In genomic region chr7:33076737-33077136, GRCh38 we compare ENCODE assay signal across 21 cellular contexts.
DNase-seq lines count a peak whose midpoint lies in the region; ATAC-seq and TF ChIP-seq lines count a peak whose summit lies in the region.
"Had no signal": no experiment of that assay in that cellular context is flagged by ENCODE, and none has a peak within 500 bp of the region (broad histone marks: within the 10 kb centered on the region; RNA-seq: fewer than 3 reads in every experiment).

No MANE protein-coding gene starts in this region.

- no peak overlapping the region for H3K27ac Mint-ChIP-seq in nephron progenitor cell
- H3K27ac Mint-ChIP-seq: activated CD4-positive, alpha-beta T cell treated with anti-CD3 and anti-CD28 coated beads, Interleukin-2, amount 10 ng/mL, durations not matched to agents 7 days and 5 days; activated naive CD8-positive, alpha-beta T cell; type B pancreatic cell had no signal

- no peaks in the 10 kb centered on the region for H3K27me3 ChIP-seq in BLaER1
- H3K27me3 ChIP-seq: brain microvascular endothelial cell, MG63, pancreas, SJSA1 had no signal

- H3K4me2 ChIP-seq in BLaER1 = peak overlapping the region; percentile 28
- H3K4me2 ChIP-seq: A549, smooth muscle cell had no signal

- peaks cover 6% of the 10 kb centered on the region; the same call in 1 of the 2 replicates for H3K9me3 ChIP-seq in BLaER1
- H3K9me3 ChIP-seq: A549, MG63, pancreas, SJSA1 had no signal

- H3K4me1 ChIP-seq in BLaER1 = peaks cover 13% of the 10 kb centered on the region
- H3K4me1 ChIP-seq: A549, pancreas had no signal

- peaks cover 7% of the 10 kb centered on the region for H3K9me3 Mint-ChIP-seq in nephron progenitor cell
- H3K9me3 Mint-ChIP-seq: activated CD4-positive, alpha-beta T cell treated with anti-CD3 and anti-CD28 coated beads, Interleukin-2, amount 10 ng/mL, durations not matched to agents 7 days and 5 days; type B pancreatic cell had no signal

- H3K4me1 Mint-ChIP-seq in nephron progenitor cell = no peaks in the 10 kb centered on the region

- TF ChIP-seq CTCF in VCaP (conservative IDR thresholded peaks at IDR 0.05) (no peak), nephron progenitor cell (IDR thresholded peaks at IDR 0.05) (no peak)

- H4K20me1 ChIP-seq in BLaER1 = no peaks in the 10 kb centered on the region

- no peaks in the 10 kb centered on the region for H3K36me3 ChIP-seq in BLaER1
- H3K36me3 ChIP-seq: brain microvascular endothelial cell, MG63, pancreas, SJSA1 had no signal

- H3K9ac ChIP-seq in BLaER1 = no peak overlapping the region

- H3K27ac ChIP-seq in BLaER1 (no peak overlapping the region), VCaP (peak overlapping the region; percentile 61; the same call in 1 of the 2 replicates)
- H3K27ac ChIP-seq: A549, brain microvascular endothelial cell, pancreas, SJSA1 had no signal

- H3K4me3 Mint-ChIP-seq in nephron progenitor cell = no peak overlapping the region
- H3K4me3 Mint-ChIP-seq: activated CD4-positive, alpha-beta T cell treated with anti-CD3 and anti-CD28 coated beads, Interleukin-2, amount 10 ng/mL, durations not matched to agents 7 days and 5 days; activated naive CD8-positive, alpha-beta T cell; type B pancreatic cell had no signal

- peaks cover 10% of the 10 kb centered on the region for H3K27me3 Mint-ChIP-seq in nephron progenitor cell (ENCODE audit: low read depth, poor library complexity)

- no peak for DNase-seq in stimulated activated naive CD4-positive, alpha-beta T cell treated with Interleukin-2 at 50 U/mL for 16 hours (lab: John Stamatoyannopoulos, UW)
- no peak for DNase-seq in nephron progenitor cell
- DNase-seq in T-helper 1 cell = no peak
- DNase-seq in activated gamma-delta T cell (lab: John Stamatoyannopoulos, UW) = no peak
- DNase-seq: activated CD4-positive, alpha-beta T cell treated with anti-CD3 and anti-CD28 coated beads, Interleukin-2, amount 10 ng/mL, durations not matched to agents 7 days and 5 days; activated T-cell treated with anti-CD3 and anti-CD28 coated beads, Interleukin-2, amount 50 U/mL, for 1 hour; brain microvascular endothelial cell; MG63; NCI-H2029; NCI-H510A treated with DMSO at 0.1 percent for 48 hours; pancreas; T1000 had no signal

- ATAC-seq in GM19395 (IDR thresholded peaks at IDR 0.05; ENCODE audit: unreplicated experiment) (peak; percentile 77), HG03354 (IDR thresholded peaks at IDR 0.05; ENCODE audit: poor library complexity, severe bottlenecking, unreplicated experiment) (peak; percentile 83)
- ATAC-seq: A549, pancreas had no signal

- H3K4me3 ChIP-seq in BLaER1 = no peak overlapping the region
- H3K4me3 ChIP-seq: A549, MG63, pancreas, SJSA1, smooth muscle cell had no signal

- H3K36me3 Mint-ChIP-seq in nephron progenitor cell (ENCODE audit: low read depth) = no peaks in the 10 kb centered on the region
- H3K36me3 Mint-ChIP-seq: type B pancreatic cell had no signal
